ENCODE assay signal across 25 cellular contexts in genomic region chr2:68245066-68245465, GRCh38.
"Had no signal": no experiment of that assay in that cellular context is flagged by ENCODE, and none has a peak within 500 bp of the region (broad histone marks: within the 10 kb centered on the region; RNA-seq: fewer than 3 reads in every experiment).

No MANE protein-coding gene starts in this region.

- ATAC-seq: left colon; lower lobe of right lung; sciatic nerve; stimulated activated naive CD8-positive, alpha-beta T cell treated with anti-CD3 and anti-CD28 coated beads, Interleukin-15, amount 100 ng/mL, for 72 hours had no signal

- H3K27me3 ChIP-seq: dorsolateral prefrontal cortex, ovary, thyroid gland had no signal

- H3K4me2 ChIP-seq: smooth muscle cell had no signal

- DNase-seq: dorsolateral prefrontal cortex; effector CD4-positive, alpha-beta T cell; hypothalamus; immature natural killer cell; islet precursor cell; kidney glomerular epithelial cell; left colon; left ventricle myocardium inferior; lower lobe of right lung; natural killer cell; occipital lobe; ovary; posterior cingulate gyrus; retina; stimulated activated CD4-positive, alpha-beta T cell treated with anti-CD3 and anti-CD28 coated beads, Interleukin-12 subunit alpha, Interleukin-12 subunit beta, amount 100 ng/mL, for 4 hours; stimulated activated CD4-positive, alpha-beta T cell treated with anti-CD3 and anti-CD28 coated beads, Interleukin-1b, Interleukin-23, amount 100 ng/mL, for 48 hours; stimulated activated CD4-positive, alpha-beta T cell treated with anti-CD3 and anti-CD28 coated beads, Interleukin-4, amount 100 ng/mL, for 1 hour; stimulated activated CD8-positive, alpha-beta memory T cell treated with anti-CD3 and anti-CD28 coated beads, Interleukin-4, amount 100 ng/mL, for 48 hours; stimulated activated naive CD4-positive, alpha-beta T cell; stimulated activated naive CD8-positive, alpha-beta T cell treated with anti-CD3 and anti-CD28 coated beads, Interleukin-15, amount 100 ng/mL, for 72 hours; thyroid gland had no signal

- H3K9me3 ChIP-seq: left ventricle myocardium inferior, lower lobe of right lung, ovary, thyroid gland had no signal

- H3K36me3 ChIP-seq: left ventricle myocardium inferior, ovary, thyroid gland had no signal

- FAIRE-seq: colon, frontal cortex had no signal

- H3K27ac ChIP-seq: left ventricle myocardium inferior, lower lobe of right lung, ovary, thyroid gland had no signal

- H3K4me3 ChIP-seq: dorsolateral prefrontal cortex, left ventricle myocardium inferior, lower lobe of right lung, ovary, smooth muscle cell, thyroid gland had no signal
